Comparison of ENCODE assay signal across 9 cellular contexts in genomic region chr3:50274371-50275104, GRCh38. TPM values are rescaled to one million over a fixed set of nuclear protein-coding genes. Genes with fewer than 3 reads are reported as not detected.
DNase-seq lines count a peak whose midpoint lies in the region; ATAC-seq and TF ChIP-seq lines count a peak whose summit lies in the region.
"Had no signal": no experiment of that assay in that cellular context is flagged by ENCODE, and none has a peak within 500 bp of the region (broad histone marks: within the 10 kb centered on the region; RNA-seq: fewer than 3 reads in every experiment).

No MANE protein-coding gene starts in this region.

- H3K27ac Mint-ChIP-seq in Calu3 (ENCODE audit: unreplicated experiment) (peak overlapping the region; percentile 34), T-cell (peak overlapping the region in 1 of 2 donors; percentile 19)

- H3K4me1 Mint-ChIP-seq in Calu3 (ENCODE audit: low read depth, unreplicated experiment) (peaks cover 28% of the 10 kb centered on the region), T-cell (peaks cover 23 to 28% (median 24%) of the 10 kb centered on the region in 3 donors)

- 19% methylated on average over 7 of the region's 26 CpGs; no CpG with 5 or more reads in 1 of the 2 experiments for WGBS in IMR-90 (ENCODE audit: extremely low coverage in 2 of 2, insufficient read length in 1 of 2), 2 experiments

- H3K27me3 Mint-ChIP-seq in Calu3 (ENCODE audit: unreplicated experiment) = no peaks in the 10 kb centered on the region
- peaks cover 22 to 45% of the 10 kb centered on the region in 2 donors for H3K27me3 Mint-ChIP-seq in T-cell

- no peak for TF ChIP-seq POLR2A in IMR-90 (IDR thresholded peaks at IDR 0.05; ENCODE audit: low read depth, low read length)

- no peak overlapping the region for H3K4ac ChIP-seq in IMR-90 (ENCODE audit: low read depth, low read length)

- no peaks in the 10 kb centered on the region for H3K9me3 ChIP-seq in IMR-90 (ENCODE audit: control insufficient read depth, insufficient read depth, low read length)
- H3K9me3 ChIP-seq in adipocyte (ENCODE audit: control insufficient read depth, low read length) = no peaks in the 10 kb centered on the region

- H3K9me3 Mint-ChIP-seq in Calu3 (ENCODE audit: low read depth, unreplicated experiment) (no peaks in the 10 kb centered on the region), T-cell (no peaks in the 10 kb centered on the region)

- DNase-seq in Calu3 = peak; percentile 57
- DNase-seq in IMR-90 = peak; percentile 57
- DNase-seq in T-cell = peak; percentile 23 to 74 (median 62)
- peak; percentile 78 for DNase-seq in adipocyte (ENCODE audit: low read depth)
- peak; percentile 82 for DNase-seq in hepatic stellate cell (ENCODE audit: low spot score)
- peak; percentile 32 to 56 for DNase-seq in stimulated activated CD4-positive, alpha-beta T cell treated with anti-CD3 and anti-CD28 coated beads, Interleukin-1b, Interleukin-23, amount 100 ng/mL, for 1 hour (ENCODE audit: low read depth in 2 of 2)
- DNase-seq in NCI-H1436 (lab: John Stamatoyannopoulos, UW) = no peak

- ATAC-seq in IMR-90 (ENCODE audit: low read depth) (no peak), T-cell (replicated peaks in 1 of 4) (peak; percentile 37 to 60 (median 52)), GM21786 (IDR thresholded peaks at IDR 0.05; ENCODE audit: unreplicated experiment) (no peak)

- peaks cover 9% of the 10 kb centered on the region for H3K9me1 ChIP-seq in IMR-90 (ENCODE audit: insufficient read depth, low read length)

- no peak overlapping the region for H3K4me3 Mint-ChIP-seq in Calu3 (ENCODE audit: low read depth, unreplicated experiment)
- peak overlapping the region in 2 of 3 donors; percentile 29 to 70 for H3K4me3 Mint-ChIP-seq in T-cell

- no peak overlapping the region for H2BK5ac ChIP-seq in IMR-90 (ENCODE audit: low read depth, low read length, poor library complexity, severe bottlenecking)

- H3K4me1 ChIP-seq in IMR-90 (ENCODE audit: control insufficient read depth, insufficient read depth, low read length) = peaks cover 18% of the 10 kb centered on the region
- H3K4me1 ChIP-seq in adipocyte (ENCODE audit: control insufficient read depth, insufficient read depth, low read length) = peaks cover 8% of the 10 kb centered on the region

- H3K14ac ChIP-seq in IMR-90 (replicated peaks; ENCODE audit: low read depth, low read length) = no peak overlapping the region

- no peak overlapping the region for H3K56ac ChIP-seq in IMR-90 (ENCODE audit: extremely low read depth, insufficient read depth, low read length)

- H3K4me2 ChIP-seq in IMR-90 (ENCODE audit: low read depth, low read length) = no peak overlapping the region

- H4K5ac ChIP-seq in IMR-90 (ENCODE audit: low read depth, low read length) = no peak overlapping the region

- H2AK9ac ChIP-seq in IMR-90 (replicated peaks; ENCODE audit: low read depth, low read length, poor library complexity) = peak overlapping the region; percentile 24

- no peak overlapping the region for H3K27ac ChIP-seq in IMR-90 (ENCODE audit: insufficient read depth, low read length)

- no peaks in the 10 kb centered on the region for H4K20me1 ChIP-seq in IMR-90 (ENCODE audit: insufficient read depth, low read length)

- H3K79me1 ChIP-seq in IMR-90 (ENCODE audit: low read depth in 1 of 2, low read length in 2 of 2) = peaks cover 3 to 18% of the 10 kb centered on the region in 2 experiments; a peak in 3 of 4 replicates

- H2BK15ac ChIP-seq in IMR-90 (ENCODE audit: low read depth, low read length) = no peak overlapping the region

- no peaks in the 10 kb centered on the region for H3K27me3 ChIP-seq in IMR-90 (ENCODE audit: control insufficient read depth, insufficient read depth, low read length)
- H3K27me3 ChIP-seq in adipocyte (replicated peaks; ENCODE audit: control insufficient read depth, insufficient read depth, low read length) = peaks cover 7% of the 10 kb centered on the region

- no peak overlapping the region for H2AFZ ChIP-seq in IMR-90 (replicated peaks; ENCODE audit: low read length, poor library complexity)

- intact Hi-C loops in Calu3 (cut with micrococcal nuclease; ENCODE audit: unreplicated experiment) (loop anchor here (10.0 kb wide), 1 partner anchor 50 kb away; the partner anchor contains the start of genes HYAL2 and TUSC2), IMR-90 (cut with micrococcal nuclease) (no loop called here)

- BruUV-seq in Calu3 (replicated peaks; lab: Mats Ljungman, UMichigan) (no TSS peak), IMR-90 (replicated peaks; lab: Mats Ljungman, UMichigan) (no TSS peak)

- no peak overlapping the region for H3K18ac ChIP-seq in IMR-90 (ENCODE audit: low read depth, low read length)

- CTCF ChIA-PET in Calu3 (lab: Charles Lee) = no interaction called here
- CTCF ChIA-PET in IMR-90 (lab: Yijun Ruan, JAX) = interaction anchor here (0.7 kb wide), 1 partner anchor 49 kb away, joined by 3 read pairs; no protein-coding TSS in a partner anchor
- CTCF ChIA-PET in T-cell (lab: Charles Lee) = interaction anchor here (0.6 to 1.5 kb wide), 6 partner anchors 9 to 179 kb away, joined by 3 to 8 read pairs (median 4); no protein-coding TSS in a partner anchor

- no peak overlapping the region for H4K91ac ChIP-seq in IMR-90 (ENCODE audit: insufficient read depth, low read depth, low read length)

- peak; percentile 65 for TF ChIP-seq CTCF in Calu3 (IDR thresholded peaks at IDR 0.05; ENCODE audit: unreplicated experiment)
- peak; percentile 60 for TF ChIP-seq CTCF in IMR-90 (conservative IDR thresholded peaks at IDR 0.05; ENCODE audit: low read depth, low read length)

- H3K9ac ChIP-seq in IMR-90 (ENCODE audit: low read depth, low read length) (no peak overlapping the region), adipocyte (ENCODE audit: low read length) (no peak overlapping the region)

- H3K36me3 ChIP-seq in IMR-90 (ENCODE audit: control insufficient read depth, insufficient read depth, low read length) (peaks cover 20% of the 10 kb centered on the region; the same call in 1 of the 2 replicates), adipocyte (ENCODE audit: control insufficient read depth, insufficient read depth, low read length, severe bottlenecking) (no peaks in the 10 kb centered on the region)

- no peak overlapping the region for H2BK120ac ChIP-seq in IMR-90 (ENCODE audit: low read depth, low read length)

- dilution Hi-C loops in IMR-90 (cut with HindIII; ENCODE audit: low sequenced_read_pairs, unreplicated experiment) = no loop called here

- H3K4me3 ChIP-seq in IMR-90 (ENCODE audit: insufficient read depth, low read depth, low read length) = no peak overlapping the region
- no peak overlapping the region for H3K4me3 ChIP-seq in adipocyte (ENCODE audit: low read length)

- no peak overlapping the region for H2AK5ac ChIP-seq in IMR-90 (ENCODE audit: low read depth, low read length)

- no peak overlapping the region for H2BK20ac ChIP-seq in IMR-90 (ENCODE audit: low read depth, low read length)

- peaks cover 31% of the 10 kb centered on the region for H3K36me3 Mint-ChIP-seq in Calu3 (ENCODE audit: insufficient read depth, unreplicated experiment)
- H3K36me3 Mint-ChIP-seq in T-cell = no peaks in the 10 kb centered on the region

- no peak overlapping the region for H4K8ac ChIP-seq in IMR-90 (ENCODE audit: low read depth in 2 of 2, low read length in 2 of 2)

- TF ChIP-seq RAD21 in IMR-90 (IDR thresholded peaks at IDR 0.05; ENCODE audit: low read length) = peak; percentile 39; the same call in 1 of the 2 replicates

- in situ Hi-C loops in IMR-90 (cut with MboI; ENCODE audit: low sequenced_read_pairs) = loop anchor here (5.0 kb wide), 2 partner anchors 47 to 82 kb away; partner anchors contain the start of gene GNAT1

- no peak overlapping the region for H3K23ac ChIP-seq in IMR-90 (ENCODE audit: low read depth, low read length)

- POLR2A ChIA-PET in IMR-90 (lab: Charles Lee; ENCODE audit: unreplicated experiment) = no interaction called here
- POLR2A ChIA-PET in T-cell (lab: Charles Lee) = no interaction called here

TF ChIP-seq in IMR-90, 13 proteins besides CTCF, POLR2A, EP300 and RAD21:
- no peak for TF ChIP-seq MXI1 (IDR thresholded peaks at IDR 0.05; ENCODE audit: borderline replicate concordance, low read depth, low read length)
- peak; percentile 56 for TF ChIP-seq SMC3 (IDR thresholded peaks at IDR 0.05; ENCODE audit: low read depth, low read length)

RNA-seq across cellular contexts. Expression of gene LSMEM2, which starts 4.3 kb away (rescaled TPM):
- total RNA-seq in Calu3 (2022) (0.32 TPM in 1 of 2 replicates, not detected in the other), IMR-90 (2012; rRNA removed) (under 0.01 TPM in 2 replicates), T-cell (not detected)
- polyA plus RNA-seq in IMR-90 (2012; rRNA removed) = not detected in 2 replicates
- not detected in 2 replicates for polyA plus RNA-seq in IMR-90 (2012; cell fraction: cytosol; rRNA removed)
- polyA plus RNA-seq in IMR-90 (2012; cell fraction: nucleus; rRNA removed; ENCODE audit: low replicate concordance) = 0.37 and 0.52 TPM in 2 replicates
- total RNA-seq: T-helper 1 cell treated with Interleukin-12 subunit alpha and Interleukin-12 subunit beta and Interleukin-4 antibody, amounts not matched to agents 30 ng/mL and 1 ng/mL, for 36 hours had no signal

RNA-seq across cellular contexts. Expression of gene SEMA3B, which starts 5.6 kb away (rescaled TPM):
- total RNA-seq in Calu3 (2022) (20.3 and 25.7 TPM in 2 replicates), IMR-90 (2012; rRNA removed) (3.9 and 4.3 TPM in 2 replicates), T-cell (1 to 10 TPM in 3 of 5 donors, under 1 TPM in 2; 0.33 to 2.5 (median 1.5) TPM)
- 29.3 and 34.3 TPM in 2 replicates for polyA plus RNA-seq in IMR-90 (2012; rRNA removed)
- 22.0 and 34.4 TPM in 2 replicates for polyA plus RNA-seq in IMR-90 (2012; cell fraction: cytosol; rRNA removed)
- 153 and 393 TPM in 2 replicates for polyA plus RNA-seq in IMR-90 (2012; cell fraction: nucleus; rRNA removed; ENCODE audit: low replicate concordance)

RNA-seq across cellular contexts. Expression of gene IFRD2, which starts 17.7 kb away (rescaled TPM):
- total RNA-seq in Calu3 (2022) (121 TPM in 2 replicates), IMR-90 (2012; rRNA removed) (48.6 and 52.7 TPM in 2 replicates), T-cell (10 to 100 TPM; 50.0 to 91.2 (median 75.9) TPM)
- 79.1 and 85.2 TPM in 2 replicates for polyA plus RNA-seq in IMR-90 (2012; rRNA removed)
- polyA plus RNA-seq in IMR-90 (2012; cell fraction: cytosol; rRNA removed) = 68.9 and 69.3 TPM in 2 replicates
- 164 and 342 TPM in 2 replicates for polyA plus RNA-seq in IMR-90 (2012; cell fraction: nucleus; rRNA removed; ENCODE audit: low replicate concordance)

RNA-seq across cellular contexts. Expression of gene HYAL3, which starts 24.7 kb away (rescaled TPM):
- 4.3 and 5.5 TPM in 2 replicates for total RNA-seq in Calu3 (2022)
- 2.2 and 2.7 TPM in 2 replicates for total RNA-seq in IMR-90 (2012; rRNA removed)
- polyA plus RNA-seq in IMR-90 (2012; rRNA removed) = 5.7 and 7.6 TPM in 2 replicates
- 7.4 and 11.3 TPM in 2 replicates for polyA plus RNA-seq in IMR-90 (2012; cell fraction: cytosol; rRNA removed)
- 4.6 and 10.7 TPM in 2 replicates for polyA plus RNA-seq in IMR-90 (2012; cell fraction: nucleus; rRNA removed; ENCODE audit: low replicate concordance)
- 1 to 10 TPM; 2.6 to 6.2 (median 3.9) TPM for total RNA-seq in T-cell

RNA-seq across cellular contexts. Expression of gene NAA80, which starts 24.7 kb away (rescaled TPM):
- 11.6 and 15.0 TPM in 2 replicates for total RNA-seq in Calu3 (2022)
- 3.1 and 5.0 TPM in 2 replicates for total RNA-seq in IMR-90 (2012; rRNA removed)
- polyA plus RNA-seq in IMR-90 (2012; rRNA removed) = 14.2 and 14.4 TPM in 2 replicates
- 7.4 and 10.9 TPM in 2 replicates for polyA plus RNA-seq in IMR-90 (2012; cell fraction: cytosol; rRNA removed)
- polyA plus RNA-seq in IMR-90 (2012; cell fraction: nucleus; rRNA removed; ENCODE audit: low replicate concordance) = 19.3 and 45.2 TPM in 2 replicates
- total RNA-seq in T-cell = 10 to 100 TPM; 33.8 to 45.7 (median 43.9) TPM

Comparison
In these comparisons a context has a peak if more than half of its experiments do, and no peak if none do; other contexts are left out.
1. ATAC-seq: peak in T-cell (4 of 4); none in IMR-90 (single experiment) and GM21786 (single experiment).